1 cellular context compared by ENCODE assay signal in genomic region chr2:214737188-214737587, GRCh38.
A peak's percentile ranks its signal among the peaks of the same experiment; 100 is the strongest.
TF ChIP-seq lines count a peak whose summit lies in the region.

No MANE protein-coding gene starts in this region.

TF ChIP-seq in GM12878, 131 proteins besides CTCF, POLR2A, EP300 and RAD21 (continued from another document and continues in another):
- TF ChIP-seq JUND (IDR thresholded peaks at IDR 0.05; ENCODE audit: low read depth, low read length), result peak; percentile 80
- peak; percentile 98 for TF ChIP-seq CUX1 (IDR thresholded peaks at IDR 0.05; ENCODE audit: insufficient replicate concordance, low read depth, low read length)
- peak; percentile 87 for TF ChIP-seq ZNF384 (IDR thresholded peaks at IDR 0.05; ENCODE audit: borderline replicate concordance, low read depth, low read length)
- TF ChIP-seq RB1 (IDR thresholded peaks at IDR 0.05; ENCODE audit: borderline replicate concordance), result no peak
- peak; percentile 87 for TF ChIP-seq JUNB (IDR thresholded peaks at IDR 0.05)
- no peak for TF ChIP-seq YY1 (IDR thresholded peaks at IDR 0.05; ENCODE audit: low read depth, low read length)
- peak; percentile 75; the same call in 1 of the 2 replicates for TF ChIP-seq MTA3 (IDR thresholded peaks at IDR 0.05; ENCODE audit: borderline replicate concordance, low read length)
- peak; percentile 84; the same call in 1 of the 2 replicates for TF ChIP-seq FOXM1 (IDR thresholded peaks at IDR 0.05; ENCODE audit: low read depth, low read length)
- TF ChIP-seq BHLHE40 (IDR thresholded peaks at IDR 0.05; ENCODE audit: borderline replicate concordance in 1 of 2, low read depth in 2 of 2, low read length in 1 of 2), result peak in 1 of 2 experiments; percentile 34; a peak in 1 of 4 replicates
- 0 out of 2 replicates have a peak, but pooled peaks have one; percentile 24 for TF ChIP-seq RCOR1 (conservative IDR thresholded peaks at IDR 0.05; ENCODE audit: low read depth, low read length)
- TF ChIP-seq ZNF217 (IDR thresholded peaks at IDR 0.05), result peak; percentile 47; the same call in 1 of the 2 replicates
- no peak for TF ChIP-seq CEBPZ (IDR thresholded peaks at IDR 0.05; ENCODE audit: low read depth, low read length)
- peak; percentile 45; the same call in 1 of the 2 replicates for TF ChIP-seq ZNF687 (IDR thresholded peaks at IDR 0.05)
- TF ChIP-seq SUPT20H (IDR thresholded peaks at IDR 0.05; ENCODE audit: borderline replicate concordance, control insufficient read depth, low read depth, low read length), result no peak
- TF ChIP-seq EED (IDR thresholded peaks at IDR 0.05; ENCODE audit: low read depth), result 0 out of 2 replicates have a peak, but pooled peaks have one; percentile 25
- peak; percentile 16; the same call in 1 of the 2 replicates for TF ChIP-seq SMC3 (IDR thresholded peaks at IDR 0.05; ENCODE audit: borderline replicate concordance, low read length)
- no peak for TF ChIP-seq SREBF2 (IDR thresholded peaks at IDR 0.05; ENCODE audit: low read length)
- no peak for TF ChIP-seq E2F8 (IDR thresholded peaks at IDR 0.05; ENCODE audit: low read depth, partially characterized antibody)
- peak; percentile 89 for TF ChIP-seq DPF2 (IDR thresholded peaks at IDR 0.05)
- no peak for TF ChIP-seq MYB (IDR thresholded peaks at IDR 0.05; ENCODE audit: borderline replicate concordance, low read depth, low read length)
- peak; percentile 58; the same call in 1 of the 2 replicates for TF ChIP-seq BCL11A (IDR thresholded peaks at IDR 0.05; ENCODE audit: low read depth, low read length)
- peak; percentile 45; the same call in 1 of the 2 replicates for TF ChIP-seq GATAD2B (conservative IDR thresholded peaks at IDR 0.05; ENCODE audit: low read depth)
- TF ChIP-seq IRF4 (IDR thresholded peaks at IDR 0.05; ENCODE audit: low read depth, low read length), result peak; percentile 84
- TF ChIP-seq GABPA (IDR thresholded peaks at IDR 0.05; ENCODE audit: low read depth), result no peak
- no peak for TF ChIP-seq NFXL1 (IDR thresholded peaks at IDR 0.05; ENCODE audit: borderline replicate concordance)
- TF ChIP-seq ATF7 (IDR thresholded peaks at IDR 0.05; ENCODE audit: low read depth), result peak; percentile 97
- TF ChIP-seq STAT3 (IDR thresholded peaks at IDR 0.05; ENCODE audit: low read depth, low read length), result peak; percentile 45; the same call in 1 of the 2 replicates
- no peak for TF ChIP-seq KAT2A (conservative IDR thresholded peaks at IDR 0.05; ENCODE audit: control insufficient read depth, low read depth, low read length)
- TF ChIP-seq SIX5 (IDR thresholded peaks at IDR 0.05; ENCODE audit: low read depth, low read length, severe bottlenecking), result no peak
- TF ChIP-seq POU2F2 (IDR thresholded peaks at IDR 0.05; ENCODE audit: borderline replicate concordance, low read depth, low read length), result no peak
- TF ChIP-seq BCL3 (IDR thresholded peaks at IDR 0.05; ENCODE audit: borderline replicate concordance, insufficient read depth, low read depth, low read length, poor library complexity, severe bottlenecking), result peak; percentile 43
- TF ChIP-seq POLR2AphosphoS2 (IDR thresholded peaks at IDR 0.05; ENCODE audit: low read depth, low read length), result no peak
- TF ChIP-seq SMARCA5 (IDR thresholded peaks at IDR 0.05), result no peak
- peak; percentile 61 for TF ChIP-seq SMAD1 (IDR thresholded peaks at IDR 0.05; ENCODE audit: low read depth, partially characterized antibody)
- no peak for TF ChIP-seq ASH2L (IDR thresholded peaks at IDR 0.05; ENCODE audit: borderline replicate concordance, low read depth)
- 0 out of 4 replicates have a peak, but pooled peaks of 1 of the 2 experiments have one; percentile 54 for TF ChIP-seq CEBPB (IDR thresholded peaks at IDR 0.05; ENCODE audit: borderline replicate concordance in 1 of 2, low read depth in 2 of 2, low read length in 2 of 2)
- TF ChIP-seq NFIC (IDR thresholded peaks at IDR 0.05; ENCODE audit: low read depth, low read length), result peak; percentile 91
- TF ChIP-seq REST (IDR thresholded peaks at IDR 0.05; ENCODE audit: low read depth, low read length), result no peak
- TF ChIP-seq NRF1 (conservative IDR thresholded peaks at IDR 0.05; ENCODE audit: low read depth, low read length), result no peak
- TF ChIP-seq HDAC2 (IDR thresholded peaks at IDR 0.05), result no peak
